Comparison of ENCODE assay signal across 8 cellular contexts in the genomic region with DNA sequence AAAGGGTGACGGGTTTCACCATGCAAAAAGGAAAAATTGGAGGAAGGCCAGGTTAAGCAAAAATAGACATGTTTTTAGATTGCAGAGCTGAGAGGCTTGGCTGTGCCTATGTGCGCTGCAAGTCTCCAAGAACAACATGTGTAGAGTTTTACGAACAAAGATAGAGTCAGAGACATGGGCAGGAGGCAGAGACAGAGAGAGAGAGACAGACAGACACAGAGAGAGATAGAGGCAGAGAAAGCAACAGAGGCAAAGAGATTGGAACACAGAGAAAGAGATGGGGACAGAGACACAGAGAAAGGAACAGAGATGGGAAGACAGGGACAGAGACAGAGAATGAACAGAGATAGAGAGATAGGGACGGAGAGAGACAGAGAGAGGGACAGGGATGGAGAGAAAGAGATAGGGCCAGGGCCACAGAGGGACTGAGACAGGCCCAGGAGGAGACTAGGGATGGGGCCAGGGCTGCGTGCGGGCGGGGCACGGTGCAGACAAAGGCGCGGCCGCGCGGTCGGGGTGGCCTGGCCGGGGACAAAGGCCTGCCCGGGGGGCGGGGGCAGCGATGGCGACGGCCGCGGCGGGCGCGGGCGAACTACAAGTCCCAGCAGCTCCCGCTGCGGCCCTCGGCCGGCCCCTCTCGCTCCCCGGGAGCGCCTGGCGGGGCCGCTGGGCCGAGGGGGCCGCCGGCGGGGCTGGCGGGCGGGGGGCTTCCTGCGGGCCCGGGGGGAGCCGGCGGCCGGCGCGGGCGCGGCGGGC. TPM values are rescaled to one million over a fixed set of nuclear protein-coding genes. Genes with fewer than 3 reads are reported as not detected.
DNase-seq lines count a peak whose midpoint lies in the region; ATAC-seq and TF ChIP-seq lines count a peak whose summit lies in the region.

A gene (plus strand): TSS at position 633 of the 756 bp plus-strand sequence. CDS start 3,140 bp downstream, outside the sequence.

- no peak for ATAC-seq in GM18873 (IDR thresholded peaks at IDR 0.05; ENCODE audit: low FRiP score, unreplicated experiment)

- H3K4me1 ChIP-seq in suprapubic skin = peaks cover 26% of the 10 kb centered on the region

- no peak for TF ChIP-seq CTCF in suprapubic skin (IDR thresholded peaks at IDR 0.05)

- no peaks in the 10 kb centered on the region for H3K27me3 ChIP-seq in suprapubic skin

- TF ChIP-seq EP300 in suprapubic skin (IDR thresholded peaks at IDR 0.05) = no peak

- H3K36me3 ChIP-seq in suprapubic skin = peaks cover 11% of the 10 kb centered on the region

- DNase-seq in activated T-cell treated with anti-CD3 and anti-CD28 coated beads for 48 hours (ENCODE audit: low read depth) (peak; percentile 44), activated T-cell treated with anti-CD3 and anti-CD28 coated beads for 4 hours (no peak), NCI-H2171 (lab: John Stamatoyannopoulos, UW) (peak; percentile 65), fibroblast of gingiva (ENCODE audit: low read depth) (peak; percentile 74), mucosa of gallbladder (ENCODE audit: low spot score) (peak; percentile 62), suprapubic skin (ENCODE audit: low spot score in 2 of 2) (peak in 1 of 2 donors; percentile 76)
- DNase-seq in activated T-cell treated with anti-CD3 and anti-CD28 coated beads, Interleukin-2, amount 50 U/mL, for 1 hour = peak; percentile 44

- 9% methylated on average over 14 of the region's 51 CpGs for WGBS in suprapubic skin

- peak within 1 kb of the TSS; percentile 66 for H3K4me3 ChIP-seq in suprapubic skin

- peak within 1 kb of the TSS; percentile 80 for H3K27ac ChIP-seq in suprapubic skin

- no peaks in the 10 kb centered on the region for H3K9me3 ChIP-seq in suprapubic skin

- TF ChIP-seq POLR2A in suprapubic skin (IDR thresholded peaks at IDR 0.05) = no peak

RNA-seq across cellular contexts. Expression of the gene that starts here (rescaled TPM):
- 87.6 TPM for total RNA-seq in mucosa of gallbladder
- total RNA-seq in suprapubic skin = 10 to 100 TPM; 28.7 to 48.5 (median 39.5) TPM
